Comparison of ENCODE assay signal across 1 cellular context in genomic region chr10:114179747-114180146, GRCh38.
TF ChIP-seq lines count a peak whose summit lies in the region.

No MANE protein-coding gene starts in this region.

TF ChIP-seq in GM23338, 12 proteins besides CTCF, POLR2A, EP300 and RAD21 (continued from another document):
- TF ChIP-seq, protein P1, sequence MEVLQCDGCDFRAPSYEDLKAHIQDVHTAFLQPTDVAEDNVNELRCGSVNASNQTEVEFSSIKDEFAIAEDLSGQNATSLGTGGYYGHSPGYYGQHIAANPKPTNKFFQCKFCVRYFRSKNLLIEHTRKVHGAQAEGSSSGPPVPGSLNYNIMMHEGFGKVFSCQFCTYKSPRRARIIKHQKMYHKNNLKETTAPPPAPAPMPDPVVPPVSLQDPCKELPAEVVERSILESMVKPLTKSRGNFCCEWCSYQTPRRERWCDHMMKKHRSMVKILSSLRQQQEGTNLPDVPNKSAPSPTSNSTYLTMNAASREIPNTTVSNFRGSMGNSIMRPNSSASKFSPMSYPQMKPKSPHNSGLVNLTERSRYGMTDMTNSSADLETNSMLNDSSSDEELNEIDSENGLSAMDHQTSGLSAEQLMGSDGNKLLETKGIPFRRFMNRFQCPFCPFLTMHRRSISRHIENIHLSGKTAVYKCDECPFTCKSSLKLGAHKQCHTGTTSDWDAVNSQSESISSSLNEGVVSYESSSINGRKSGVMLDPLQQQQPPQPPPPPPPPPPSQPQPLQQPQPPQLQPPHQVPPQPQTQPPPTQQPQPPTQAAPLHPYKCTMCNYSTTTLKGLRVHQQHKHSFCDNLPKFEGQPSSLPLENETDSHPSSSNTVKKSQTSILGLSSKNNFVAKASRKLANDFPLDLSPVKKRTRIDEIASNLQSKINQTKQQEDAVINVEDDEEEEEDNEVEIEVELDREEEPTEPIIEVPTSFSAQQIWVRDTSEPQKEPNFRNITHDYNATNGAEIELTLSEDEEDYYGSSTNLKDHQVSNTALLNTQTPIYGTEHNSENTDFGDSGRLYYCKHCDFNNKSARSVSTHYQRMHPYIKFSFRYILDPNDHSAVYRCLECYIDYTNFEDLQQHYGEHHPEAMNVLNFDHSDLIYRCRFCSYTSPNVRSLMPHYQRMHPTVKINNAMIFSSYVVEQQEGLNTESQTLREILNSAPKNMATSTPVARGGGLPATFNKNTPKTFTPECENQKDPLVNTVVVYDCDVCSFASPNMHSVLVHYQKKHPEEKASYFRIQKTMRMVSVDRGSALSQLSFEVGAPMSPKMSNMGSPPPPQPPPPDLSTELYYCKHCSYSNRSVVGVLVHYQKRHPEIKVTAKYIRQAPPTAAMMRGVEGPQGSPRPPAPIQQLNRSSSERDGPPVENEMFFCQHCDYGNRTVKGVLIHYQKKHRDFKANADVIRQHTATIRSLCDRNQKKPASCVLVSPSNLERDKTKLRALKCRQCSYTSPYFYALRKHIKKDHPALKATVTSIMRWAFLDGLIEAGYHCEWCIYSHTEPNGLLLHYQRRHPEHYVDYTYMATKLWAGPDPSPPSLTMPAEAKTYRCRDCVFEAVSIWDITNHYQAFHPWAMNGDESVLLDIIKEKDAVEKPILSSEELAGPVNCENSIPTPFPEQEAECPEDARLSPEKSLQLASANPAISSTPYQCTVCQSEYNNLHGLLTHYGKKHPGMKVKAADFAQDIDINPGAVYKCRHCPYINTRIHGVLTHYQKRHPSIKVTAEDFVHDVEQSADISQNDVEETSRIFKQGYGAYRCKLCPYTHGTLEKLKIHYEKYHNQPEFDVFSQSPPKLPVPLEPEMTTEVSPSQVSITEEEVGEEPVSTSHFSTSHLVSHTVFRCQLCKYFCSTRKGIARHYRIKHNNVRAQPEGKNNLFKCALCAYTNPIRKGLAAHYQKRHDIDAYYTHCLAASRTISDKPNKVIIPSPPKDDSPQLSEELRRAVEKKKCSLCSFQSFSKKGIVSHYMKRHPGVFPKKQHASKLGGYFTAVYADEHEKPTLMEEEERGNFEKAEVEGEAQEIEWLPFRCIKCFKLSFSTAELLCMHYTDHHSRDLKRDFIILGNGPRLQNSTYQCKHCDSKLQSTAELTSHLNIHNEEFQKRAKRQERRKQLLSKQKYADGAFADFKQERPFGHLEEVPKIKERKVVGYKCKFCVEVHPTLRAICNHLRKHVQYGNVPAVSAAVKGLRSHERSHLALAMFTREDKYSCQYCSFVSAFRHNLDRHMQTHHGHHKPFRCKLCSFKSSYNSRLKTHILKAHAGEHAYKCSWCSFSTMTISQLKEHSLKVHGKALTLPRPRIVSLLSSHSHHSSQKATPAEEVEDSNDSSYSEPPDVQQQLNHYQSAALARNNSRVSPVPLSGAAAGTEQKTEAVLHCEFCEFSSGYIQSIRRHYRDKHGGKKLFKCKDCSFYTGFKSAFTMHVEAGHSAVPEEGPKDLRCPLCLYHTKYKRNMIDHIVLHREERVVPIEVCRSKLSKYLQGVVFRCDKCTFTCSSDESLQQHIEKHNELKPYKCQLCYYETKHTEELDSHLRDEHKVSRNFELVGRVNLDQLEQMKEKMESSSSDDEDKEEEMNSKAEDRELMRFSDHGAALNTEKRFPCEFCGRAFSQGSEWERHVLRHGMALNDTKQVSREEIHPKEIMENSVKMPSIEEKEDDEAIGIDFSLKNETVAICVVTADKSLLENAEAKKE (CRISPR knock-in tag; IDR thresholded peaks at IDR 0.05), result no peak
- no peak for TF ChIP-seq JUNB (IDR thresholded peaks at IDR 0.05; ENCODE audit: unreplicated experiment)
- no peak for TF ChIP-seq ZNF331 (CRISPR knock-in tag; IDR thresholded peaks at IDR 0.05; ENCODE audit: low read depth)
- no peak for TF ChIP-seq CREB1 (CRISPR knock-in tag; IDR thresholded peaks at IDR 0.05; ENCODE audit: low read depth)
- TF ChIP-seq EZH2phosphoT487 (IDR thresholded peaks at IDR 0.05; ENCODE audit: unreplicated experiment), result no peak
- TF ChIP-seq NANOG (IDR thresholded peaks at IDR 0.05; ENCODE audit: borderline replicate concordance), result no peak
- TF ChIP-seq, protein P2, sequence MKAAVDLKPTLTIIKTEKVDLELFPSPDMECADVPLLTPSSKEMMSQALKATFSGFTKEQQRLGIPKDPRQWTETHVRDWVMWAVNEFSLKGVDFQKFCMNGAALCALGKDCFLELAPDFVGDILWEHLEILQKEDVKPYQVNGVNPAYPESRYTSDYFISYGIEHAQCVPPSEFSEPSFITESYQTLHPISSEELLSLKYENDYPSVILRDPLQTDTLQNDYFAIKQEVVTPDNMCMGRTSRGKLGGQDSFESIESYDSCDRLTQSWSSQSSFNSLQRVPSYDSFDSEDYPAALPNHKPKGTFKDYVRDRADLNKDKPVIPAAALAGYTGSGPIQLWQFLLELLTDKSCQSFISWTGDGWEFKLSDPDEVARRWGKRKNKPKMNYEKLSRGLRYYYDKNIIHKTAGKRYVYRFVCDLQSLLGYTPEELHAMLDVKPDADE (IDR thresholded peaks at IDR 0.05), result no peak
- no peak for TF ChIP-seq STAT1 (IDR thresholded peaks at IDR 0.05; ENCODE audit: unreplicated experiment)
- TF ChIP-seq REST (IDR thresholded peaks at IDR 0.05; ENCODE audit: unreplicated experiment), result no peak
- no peak for TF ChIP-seq POLR2AphosphoS5 (IDR thresholded peaks at IDR 0.05; ENCODE audit: low read depth)
TF ChIP-seq in GM23338: peak in this region for 0.
